In the genomic region with DNA sequence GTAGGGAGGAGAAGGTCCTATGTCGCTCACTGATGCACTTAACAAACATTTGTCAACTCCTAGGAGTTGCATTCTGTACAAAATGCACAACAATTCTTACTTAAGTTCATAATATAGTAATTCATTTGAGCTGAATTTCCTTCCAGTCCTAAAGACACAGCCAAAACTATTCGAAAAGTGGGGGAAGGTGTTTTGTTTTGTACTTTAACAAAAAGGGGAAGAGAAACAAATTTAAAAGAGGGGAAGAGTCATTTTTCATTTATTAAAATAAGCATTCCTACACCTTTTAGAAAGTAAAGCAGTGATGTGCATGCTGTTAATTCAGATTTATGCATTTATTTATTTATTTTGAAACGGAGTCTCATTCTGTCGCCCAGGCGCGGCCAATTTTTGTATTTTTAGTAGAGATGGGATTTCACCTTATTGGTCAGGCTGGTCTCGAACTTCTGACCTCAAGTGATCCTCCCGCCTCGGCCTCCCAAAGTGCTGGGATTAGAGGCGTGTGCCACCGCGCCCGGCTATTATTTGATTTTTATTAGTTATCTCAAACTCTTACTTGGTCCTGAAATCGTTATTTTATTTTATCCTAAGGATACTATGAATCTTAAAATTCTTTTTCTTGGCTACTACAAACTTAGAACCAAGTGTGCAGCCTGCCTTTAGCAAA, we compare ENCODE assay signal across 1 cellular context.
TF ChIP-seq lines count a peak whose summit lies in the region.

No MANE protein-coding gene starts in this region.

TF ChIP-seq in GM23338, 12 proteins besides CTCF, POLR2A, EP300 and RAD21 (continued from another document):
- TF ChIP-seq, protein P1, sequence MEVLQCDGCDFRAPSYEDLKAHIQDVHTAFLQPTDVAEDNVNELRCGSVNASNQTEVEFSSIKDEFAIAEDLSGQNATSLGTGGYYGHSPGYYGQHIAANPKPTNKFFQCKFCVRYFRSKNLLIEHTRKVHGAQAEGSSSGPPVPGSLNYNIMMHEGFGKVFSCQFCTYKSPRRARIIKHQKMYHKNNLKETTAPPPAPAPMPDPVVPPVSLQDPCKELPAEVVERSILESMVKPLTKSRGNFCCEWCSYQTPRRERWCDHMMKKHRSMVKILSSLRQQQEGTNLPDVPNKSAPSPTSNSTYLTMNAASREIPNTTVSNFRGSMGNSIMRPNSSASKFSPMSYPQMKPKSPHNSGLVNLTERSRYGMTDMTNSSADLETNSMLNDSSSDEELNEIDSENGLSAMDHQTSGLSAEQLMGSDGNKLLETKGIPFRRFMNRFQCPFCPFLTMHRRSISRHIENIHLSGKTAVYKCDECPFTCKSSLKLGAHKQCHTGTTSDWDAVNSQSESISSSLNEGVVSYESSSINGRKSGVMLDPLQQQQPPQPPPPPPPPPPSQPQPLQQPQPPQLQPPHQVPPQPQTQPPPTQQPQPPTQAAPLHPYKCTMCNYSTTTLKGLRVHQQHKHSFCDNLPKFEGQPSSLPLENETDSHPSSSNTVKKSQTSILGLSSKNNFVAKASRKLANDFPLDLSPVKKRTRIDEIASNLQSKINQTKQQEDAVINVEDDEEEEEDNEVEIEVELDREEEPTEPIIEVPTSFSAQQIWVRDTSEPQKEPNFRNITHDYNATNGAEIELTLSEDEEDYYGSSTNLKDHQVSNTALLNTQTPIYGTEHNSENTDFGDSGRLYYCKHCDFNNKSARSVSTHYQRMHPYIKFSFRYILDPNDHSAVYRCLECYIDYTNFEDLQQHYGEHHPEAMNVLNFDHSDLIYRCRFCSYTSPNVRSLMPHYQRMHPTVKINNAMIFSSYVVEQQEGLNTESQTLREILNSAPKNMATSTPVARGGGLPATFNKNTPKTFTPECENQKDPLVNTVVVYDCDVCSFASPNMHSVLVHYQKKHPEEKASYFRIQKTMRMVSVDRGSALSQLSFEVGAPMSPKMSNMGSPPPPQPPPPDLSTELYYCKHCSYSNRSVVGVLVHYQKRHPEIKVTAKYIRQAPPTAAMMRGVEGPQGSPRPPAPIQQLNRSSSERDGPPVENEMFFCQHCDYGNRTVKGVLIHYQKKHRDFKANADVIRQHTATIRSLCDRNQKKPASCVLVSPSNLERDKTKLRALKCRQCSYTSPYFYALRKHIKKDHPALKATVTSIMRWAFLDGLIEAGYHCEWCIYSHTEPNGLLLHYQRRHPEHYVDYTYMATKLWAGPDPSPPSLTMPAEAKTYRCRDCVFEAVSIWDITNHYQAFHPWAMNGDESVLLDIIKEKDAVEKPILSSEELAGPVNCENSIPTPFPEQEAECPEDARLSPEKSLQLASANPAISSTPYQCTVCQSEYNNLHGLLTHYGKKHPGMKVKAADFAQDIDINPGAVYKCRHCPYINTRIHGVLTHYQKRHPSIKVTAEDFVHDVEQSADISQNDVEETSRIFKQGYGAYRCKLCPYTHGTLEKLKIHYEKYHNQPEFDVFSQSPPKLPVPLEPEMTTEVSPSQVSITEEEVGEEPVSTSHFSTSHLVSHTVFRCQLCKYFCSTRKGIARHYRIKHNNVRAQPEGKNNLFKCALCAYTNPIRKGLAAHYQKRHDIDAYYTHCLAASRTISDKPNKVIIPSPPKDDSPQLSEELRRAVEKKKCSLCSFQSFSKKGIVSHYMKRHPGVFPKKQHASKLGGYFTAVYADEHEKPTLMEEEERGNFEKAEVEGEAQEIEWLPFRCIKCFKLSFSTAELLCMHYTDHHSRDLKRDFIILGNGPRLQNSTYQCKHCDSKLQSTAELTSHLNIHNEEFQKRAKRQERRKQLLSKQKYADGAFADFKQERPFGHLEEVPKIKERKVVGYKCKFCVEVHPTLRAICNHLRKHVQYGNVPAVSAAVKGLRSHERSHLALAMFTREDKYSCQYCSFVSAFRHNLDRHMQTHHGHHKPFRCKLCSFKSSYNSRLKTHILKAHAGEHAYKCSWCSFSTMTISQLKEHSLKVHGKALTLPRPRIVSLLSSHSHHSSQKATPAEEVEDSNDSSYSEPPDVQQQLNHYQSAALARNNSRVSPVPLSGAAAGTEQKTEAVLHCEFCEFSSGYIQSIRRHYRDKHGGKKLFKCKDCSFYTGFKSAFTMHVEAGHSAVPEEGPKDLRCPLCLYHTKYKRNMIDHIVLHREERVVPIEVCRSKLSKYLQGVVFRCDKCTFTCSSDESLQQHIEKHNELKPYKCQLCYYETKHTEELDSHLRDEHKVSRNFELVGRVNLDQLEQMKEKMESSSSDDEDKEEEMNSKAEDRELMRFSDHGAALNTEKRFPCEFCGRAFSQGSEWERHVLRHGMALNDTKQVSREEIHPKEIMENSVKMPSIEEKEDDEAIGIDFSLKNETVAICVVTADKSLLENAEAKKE (CRISPR knock-in tag; IDR thresholded peaks at IDR 0.05) = no peak
- TF ChIP-seq EZH2phosphoT487 (IDR thresholded peaks at IDR 0.05; ENCODE audit: unreplicated experiment) (no peak), ZNF114 (CRISPR knock-in tag; IDR thresholded peaks at IDR 0.05) (no peak), JUNB (IDR thresholded peaks at IDR 0.05; ENCODE audit: unreplicated experiment) (no peak), ZNF331 (CRISPR knock-in tag; IDR thresholded peaks at IDR 0.05; ENCODE audit: low read depth) (no peak), EZH2 (IDR thresholded peaks at IDR 0.05; ENCODE audit: low read depth, unreplicated experiment) (no peak), CREB1 (CRISPR knock-in tag; IDR thresholded peaks at IDR 0.05; ENCODE audit: low read depth) (no peak)
